Comparison of ENCODE assay signal across 8 cellular contexts in the genomic region with DNA sequence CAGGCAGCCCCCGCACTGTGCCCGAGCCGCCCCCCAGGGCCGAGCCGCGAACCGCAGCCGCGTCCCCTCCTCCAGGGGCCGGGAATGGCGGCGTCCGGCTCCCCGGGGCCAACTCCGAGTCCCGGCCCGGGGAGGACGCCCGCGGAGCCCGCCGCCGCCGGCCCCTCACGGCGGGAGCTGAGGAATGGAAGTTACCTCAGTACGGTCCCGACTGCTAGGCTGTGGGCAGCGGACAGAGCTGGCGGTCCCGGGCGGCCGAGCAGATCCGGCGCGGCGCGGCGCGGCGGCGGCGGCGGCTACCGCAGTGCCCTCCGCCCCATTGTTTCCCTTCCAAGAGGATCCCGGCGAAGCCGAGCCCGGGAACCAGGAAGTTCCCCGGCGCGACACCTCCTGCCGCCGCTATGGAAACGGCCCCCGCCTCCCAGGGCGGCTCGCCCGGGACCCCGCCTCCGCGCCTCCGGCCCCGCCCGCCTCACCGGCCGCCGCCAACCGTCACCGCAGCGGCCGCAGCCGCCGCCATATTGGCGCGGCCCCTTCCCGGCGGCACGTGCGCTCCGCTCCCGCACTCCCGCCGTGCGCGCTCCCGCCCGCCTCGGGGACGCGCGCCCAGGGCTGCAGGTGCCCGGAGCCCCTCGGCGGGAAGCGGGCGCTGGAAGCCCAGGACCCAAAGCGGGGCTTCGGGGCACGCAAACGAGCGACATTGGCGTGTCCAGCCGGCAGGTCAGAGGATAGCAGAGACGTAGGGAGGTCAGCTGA. TPM values are rescaled to one million over a fixed set of nuclear protein-coding genes. Genes with fewer than 3 reads are reported as not detected.
DNase-seq lines count a peak whose midpoint lies in the region; ATAC-seq and TF ChIP-seq lines count a peak whose summit lies in the region.

A gene (minus strand): TSS at position 403 of the 756 bp plus-strand sequence. CDS start 14,016 bp downstream, outside the sequence.

- TF ChIP-seq RAD21 in liver (IDR thresholded peaks at IDR 0.05), result no peak

- CTCF ChIA-PET in AG04449 (lab: Yijun Ruan, JAX), result no interaction called here

- peak within 1 kb of the TSS; percentile 19 to 93 (median 80) for H3K27ac ChIP-seq in dorsolateral prefrontal cortex
- H3K27ac ChIP-seq in liver (ENCODE audit: low read depth in 1 of 2, low read length in 2 of 2), result peak within 1 kb of the TSS; percentile 92 to 96

- peak; percentile 48 for ATAC-seq in GM18519 (IDR thresholded peaks at IDR 0.05; ENCODE audit: low FRiP score, unreplicated experiment)
- ATAC-seq in HG03066 (IDR thresholded peaks at IDR 0.05; ENCODE audit: low read depth, unreplicated experiment), result peak; percentile 48

- under 1% methylated on average over 106 of the region's 106 CpGs for WGBS in liver

- H3K9ac ChIP-seq in liver (ENCODE audit: low read depth in 1 of 2, low read length in 2 of 2), result peak within 1 kb of the TSS; percentile 75 to 98

- no peaks in the 10 kb centered on the region for H3K9me3 ChIP-seq in liver (ENCODE audit: control insufficient read depth in 4 of 4, low read length in 3 of 4)

- H3K27me3 ChIP-seq in dorsolateral prefrontal cortex (no peaks in the 10 kb centered on the region), liver (ENCODE audit: control insufficient read depth in 4 of 4, insufficient read depth in 4 of 4, low read length in 3 of 4) (no peaks in the 10 kb centered on the region)

- TF ChIP-seq CTCF in AG04449 (IDR thresholded peaks at IDR 0.05; ENCODE audit: insufficient read depth, low read length, missing control alignments) (no peak), dorsolateral prefrontal cortex (IDR thresholded peaks at IDR 0.05 in 54 of 56, conservative IDR thresholded peaks at IDR 0.05 in 2 of 56; ENCODE audit: low read depth in 1 of 56, partially characterized antibody in 56 of 56) (peak in 6 of 56 donors; percentile 5 to 35 (median 17)), liver (IDR thresholded peaks at IDR 0.05; ENCODE audit: low read depth, low read length, missing input control) (no peak)

- DNase-seq in AG04449 (ENCODE audit: low read depth, low spot score) (no peak), NCI-H345 (lab: John Stamatoyannopoulos, UW) (peak; percentile 85), dorsolateral prefrontal cortex (peak; percentile 61 to 90 (median 72))
- peak; percentile 47 for DNase-seq in activated CD4-positive, alpha-beta T cell treated with anti-CD3 and anti-CD28 coated beads, Interleukin-2, amount 50 U/mL, for 1 hour
- DNase-seq in stimulated activated CD4-positive, alpha-beta T cell treated with anti-CD3 and anti-CD28 coated beads, Interleukin-4, amount 100 ng/mL, for 1 hour, result peak; percentile 69

- H3K4me3 ChIP-seq in AG04449 (ENCODE audit: low read depth, low read length), result peak within 1 kb of the TSS; percentile 78
- H3K4me3 ChIP-seq in dorsolateral prefrontal cortex, result peak within 1 kb of the TSS; percentile 60 to 91 (median 78)
- H3K4me3 ChIP-seq in liver (ENCODE audit: low read depth in 1 of 3, low read length in 3 of 3), result peak within 1 kb of the TSS; percentile 78 to 100 (median 97)

- peaks cover 8 to 26% (median 14%) of the 10 kb centered on the region in 4 donors for H3K4me1 ChIP-seq in liver (ENCODE audit: control insufficient read depth in 4 of 4, insufficient read depth in 4 of 4, low read length in 3 of 4)

- intact Hi-C loops in dorsolateral prefrontal cortex (cut with DNase I), result loop anchor here (5.0 to 10.0 kb wide), 5 partner anchors 73 to 113 kb away; no protein-coding TSS in a partner anchor

- H3K36me3 ChIP-seq in liver (ENCODE audit: control insufficient read depth in 4 of 4, insufficient read depth in 3 of 4, low read depth in 1 of 4, low read length in 3 of 4), result no peaks in the 10 kb centered on the region

- POLR2A ChIA-PET in AG04449 (lab: Yijun Ruan, JAX), result interaction anchor here (1.4 kb wide), 1 partner anchor 59 kb away, joined by 5 read pairs; no protein-coding TSS in a partner anchor

TF ChIP-seq in liver, 16 proteins besides CTCF, POLR2A, EP300 and RAD21:
- TF ChIP-seq GABPA (IDR thresholded peaks at IDR 0.05 in 1 of 2, conservative IDR thresholded peaks at IDR 0.05 in 1 of 2) (peak in 1 of 2 donors; percentile 26), JUND (IDR thresholded peaks at IDR 0.05) (no peak), FOXA1 (IDR thresholded peaks at IDR 0.05) (no peak)

RNA-seq across cellular contexts. Expression of the gene that starts here (rescaled TPM):
- total RNA-seq in dorsolateral prefrontal cortex (10 to 100 TPM in 104 of 120 experiments, 1 to 10 TPM in 16; 7.9 to 16.3 (median 11.9) TPM), liver (10 to 100 TPM; 14.9 to 15.0 TPM)
- polyA plus RNA-seq in liver, result 1 to 10 TPM; 3.8 to 5.5 TPM
